ENCODE assay signal across 8 cellular contexts in the genomic region with DNA sequence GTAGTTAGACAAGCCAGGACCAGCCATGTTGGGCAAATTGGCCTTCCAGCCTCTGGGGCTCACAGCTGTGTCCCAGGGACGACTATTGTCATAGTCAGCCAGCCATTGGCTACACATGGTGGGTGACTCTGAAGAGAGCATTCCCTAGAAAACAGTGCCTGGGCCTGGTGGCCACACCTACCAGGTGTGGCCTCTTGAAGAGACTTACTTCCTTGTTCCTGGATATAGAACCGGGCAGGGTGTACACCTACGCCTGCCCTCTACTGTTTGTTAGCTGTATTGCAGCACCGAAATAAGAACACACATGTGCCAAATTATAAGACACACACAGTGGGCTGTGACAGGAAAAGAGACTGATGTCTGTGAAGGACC.
DNase-seq lines count a peak whose midpoint lies in the region; ATAC-seq and TF ChIP-seq lines count a peak whose summit lies in the region.

No MANE protein-coding gene starts in this region.

- TF ChIP-seq CTCF in AG04449 (IDR thresholded peaks at IDR 0.05; ENCODE audit: insufficient read depth, low read length, missing control alignments) (peak; percentile 57), VCaP (conservative IDR thresholded peaks at IDR 0.05) (peak; percentile 88)

- CTCF ChIA-PET in AG04449 (lab: Yijun Ruan, JAX), result interaction anchor here (0.8 to 2.1 kb wide), 6 partner anchors 8 to 44 kb away, joined by 3 to 8 read pairs (median 3); no protein-coding TSS in a partner anchor

- DNase-seq in AG04449 (ENCODE audit: low read depth, low spot score) (no peak), GDM1 (lab: John Stamatoyannopoulos, UW) (peak; percentile 69), NCI-H1105 treated with DMSO at 0.1 percent for 48 hours (lab: John Stamatoyannopoulos, UW) (peak; percentile 65), foreskin melanocyte (peak; percentile 23), renal cortical epithelial cell (ENCODE audit: low read depth) (peak; percentile 45)

- POLR2A ChIA-PET in AG04449 (lab: Yijun Ruan, JAX), result no interaction called here

- no peak for ATAC-seq in HG02610 (IDR thresholded peaks at IDR 0.05; ENCODE audit: unreplicated experiment)
- no peak for ATAC-seq in HG03469 (IDR thresholded peaks at IDR 0.05; ENCODE audit: unreplicated experiment)

- H3K4me3 ChIP-seq in AG04449 (ENCODE audit: low read depth, low read length), result no peak overlapping the region

- H3K27ac ChIP-seq in VCaP, result no peak overlapping the region
